In the genomic region with DNA sequence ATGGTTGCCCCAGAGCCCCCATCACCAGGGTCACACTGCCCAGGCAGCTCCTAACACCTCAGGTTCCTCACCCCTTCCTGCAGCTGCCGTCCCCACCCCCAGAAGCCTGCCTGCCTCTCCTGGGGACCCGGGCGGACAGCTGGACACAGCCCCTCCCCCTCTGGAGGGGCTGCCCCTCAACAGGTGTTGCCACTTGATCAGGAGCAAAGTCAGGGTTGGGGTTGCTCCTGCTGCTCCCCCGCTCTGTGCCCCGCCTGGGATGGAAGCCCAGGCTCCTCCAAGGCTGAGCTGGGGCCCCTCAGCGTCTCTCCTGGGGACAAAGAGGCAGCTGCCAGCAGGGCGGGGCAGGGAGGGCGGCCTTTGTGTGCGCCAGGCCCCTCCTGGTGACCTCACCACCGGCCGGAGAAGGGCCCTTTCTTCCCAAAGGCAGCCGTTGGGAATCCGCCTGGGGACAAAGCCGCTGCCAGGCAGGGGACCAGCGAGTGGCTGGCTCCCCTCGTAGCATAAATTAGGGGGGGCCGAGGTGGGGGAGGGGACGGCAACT, we compare ENCODE assay signal across 9 cellular contexts. TPM values are rescaled to one million over a fixed set of nuclear protein-coding genes. Genes with fewer than 3 reads are reported as not detected.
A peak's percentile ranks its signal among the peaks of the same experiment; 100 is the strongest.
DNase-seq lines count a peak whose midpoint lies in the region; ATAC-seq and TF ChIP-seq lines count a peak whose summit lies in the region.
"Had no signal": no experiment of that assay in that cellular context is flagged by ENCODE, and none has a peak within 500 bp of the region (broad histone marks: within the 10 kb centered on the region; RNA-seq: fewer than 3 reads in every experiment).

No MANE protein-coding gene starts in this region.

- CTCF ChIA-PET in activated CD8-positive, alpha-beta memory T cell treated with anti-CD3 and anti-CD28 coated beads, Interleukin-2, amount 10 ng/mL, durations not matched to agents 7 days and 5 days (lab: Charles Lee) = interaction anchor here (7.9 kb wide), 1 partner anchor 24 kb away, joined by 79 read pairs; no protein-coding TSS in a partner anchor

- no peaks in the 10 kb centered on the region for H3K36me3 ChIP-seq in upper lobe of left lung

- peaks cover 6% of the 10 kb centered on the region for H3K4me1 Mint-ChIP-seq in stimulated activated naive CD8-positive, alpha-beta T cell treated with anti-CD3 and anti-CD28 coated beads, Interleukin-15, amount 100 ng/mL, for 72 hours
- no peaks in the 10 kb centered on the region for H3K4me1 Mint-ChIP-seq in activated CD8-positive, alpha-beta memory T cell treated with anti-CD3 and anti-CD28 coated beads, Interleukin-2, amount 10 ng/mL, durations not matched to agents 7 days and 5 days
- H3K4me1 Mint-ChIP-seq in T-helper 17 cell = peaks cover 5% of the 10 kb centered on the region

- no peak for TF ChIP-seq CTCF in upper lobe of left lung (IDR thresholded peaks at IDR 0.05)

- TF ChIP-seq POLR2A in upper lobe of left lung (IDR thresholded peaks at IDR 0.05) = no peak

- H3K4me1 ChIP-seq in upper lobe of left lung = peaks cover 49 to 71% (median 54%) of the 10 kb centered on the region in 4 donors

- no peaks in the 10 kb centered on the region for H3K27me3 ChIP-seq in upper lobe of left lung

- H3K27me3 Mint-ChIP-seq in stimulated activated naive CD8-positive, alpha-beta T cell treated with anti-CD3 and anti-CD28 coated beads, Interleukin-15, amount 100 ng/mL, for 72 hours = peaks cover 17% of the 10 kb centered on the region
- peaks cover 2% of the 10 kb centered on the region for H3K27me3 Mint-ChIP-seq in activated CD8-positive, alpha-beta memory T cell treated with anti-CD3 and anti-CD28 coated beads, Interleukin-2, amount 10 ng/mL, durations not matched to agents 7 days and 5 days
- no peaks in the 10 kb centered on the region for H3K27me3 Mint-ChIP-seq in T-helper 17 cell

- H3K27ac Mint-ChIP-seq in stimulated activated naive CD8-positive, alpha-beta T cell treated with anti-CD3 and anti-CD28 coated beads, Interleukin-15, amount 100 ng/mL, for 72 hours = no peak overlapping the region
- no peak overlapping the region for H3K27ac Mint-ChIP-seq in activated CD8-positive, alpha-beta memory T cell treated with anti-CD3 and anti-CD28 coated beads, Interleukin-2, amount 10 ng/mL, durations not matched to agents 7 days and 5 days
- H3K27ac Mint-ChIP-seq in T-helper 17 cell = no peak overlapping the region

- no peaks in the 10 kb centered on the region for H3K9me3 Mint-ChIP-seq in stimulated activated naive CD8-positive, alpha-beta T cell treated with anti-CD3 and anti-CD28 coated beads, Interleukin-15, amount 100 ng/mL, for 72 hours
- no peaks in the 10 kb centered on the region for H3K9me3 Mint-ChIP-seq in activated CD8-positive, alpha-beta memory T cell treated with anti-CD3 and anti-CD28 coated beads, Interleukin-2, amount 10 ng/mL, durations not matched to agents 7 days and 5 days (ENCODE audit: low read depth)

- DNase-seq in NCI-H748 (lab: John Stamatoyannopoulos, UW; ENCODE audit: unreplicated experiment) = peak; percentile 87
- no peak for DNase-seq in NCI-H748 treated with DMSO at 0.1 percent for 48 hours (lab: John Stamatoyannopoulos, UW)
- peak in 59 of 61 donors; percentile 37 to 96 (median 90) for DNase-seq in caudate nucleus (lab: John Stamatoyannopoulos, UW)
- DNase-seq in medulla oblongata (ENCODE audit: extremely low spot score) = peak; percentile 95
- DNase-seq in upper lobe of left lung = peak; percentile 75 to 86
- no peak for DNase-seq in stimulated activated naive CD8-positive, alpha-beta T cell treated with anti-CD3 and anti-CD28 coated beads, Interleukin-15, amount 100 ng/mL, for 72 hours
- DNase-seq in activated CD8-positive, alpha-beta memory T cell treated with anti-CD3 and anti-CD28 coated beads, Interleukin-2, amount 10 ng/mL, durations not matched to agents 7 days and 5 days = no peak
- no peak for DNase-seq in T-helper 17 cell
- DNase-seq: erythroblast had no signal

- H3K27ac ChIP-seq in caudate nucleus (ENCODE audit: low read depth, low read length) (peak overlapping the region; percentile 97), upper lobe of left lung (peak overlapping the region; percentile 84 to 91 (median 88))

- TF ChIP-seq EP300 in upper lobe of left lung (IDR thresholded peaks at IDR 0.05) = no peak

- 11 to 30% methylated on average over 5 to 18 of the region's 18 CpGs for WGBS in upper lobe of left lung, 2 donors

- H3K36me3 Mint-ChIP-seq in activated CD8-positive, alpha-beta memory T cell treated with anti-CD3 and anti-CD28 coated beads, Interleukin-2, amount 10 ng/mL, durations not matched to agents 7 days and 5 days = no peaks in the 10 kb centered on the region
- H3K36me3 Mint-ChIP-seq in T-helper 17 cell (ENCODE audit: low read depth) = no peaks in the 10 kb centered on the region

- H3K4me3 ChIP-seq in upper lobe of left lung = no peak overlapping the region

- ATAC-seq in upper lobe of left lung (ENCODE audit: low FRiP score in 2 of 2) = peak; percentile 13 to 25
- no peak for ATAC-seq in stimulated activated naive CD8-positive, alpha-beta T cell treated with anti-CD3 and anti-CD28 coated beads, Interleukin-15, amount 100 ng/mL, for 72 hours
- ATAC-seq in activated CD8-positive, alpha-beta memory T cell treated with anti-CD3 and anti-CD28 coated beads, Interleukin-2, amount 10 ng/mL, durations not matched to agents 7 days and 5 days = no peak
- no peak for ATAC-seq in T-helper 17 cell

- H3K9me3 ChIP-seq in upper lobe of left lung (no peaks in the 10 kb centered on the region), T-helper 17 cell (ENCODE audit: control insufficient read depth, low read length, poor library complexity, severe bottlenecking) (no peaks in the 10 kb centered on the region)

- no peak overlapping the region for H3K4me3 Mint-ChIP-seq in stimulated activated naive CD8-positive, alpha-beta T cell treated with anti-CD3 and anti-CD28 coated beads, Interleukin-15, amount 100 ng/mL, for 72 hours
- no peak overlapping the region for H3K4me3 Mint-ChIP-seq in activated CD8-positive, alpha-beta memory T cell treated with anti-CD3 and anti-CD28 coated beads, Interleukin-2, amount 10 ng/mL, durations not matched to agents 7 days and 5 days
- no peak overlapping the region for H3K4me3 Mint-ChIP-seq in T-helper 17 cell

RNA-seq across cellular contexts. Expression of gene TRMT61A, which starts 13.6 kb away (rescaled TPM):
- total RNA-seq in upper lobe of left lung = 10 to 100 TPM in 5 of 6 donors, 1 to 10 TPM in 1; 6.7 to 25.1 (median 15.0) TPM
- 1 to 10 TPM; 7.3 to 9.6 TPM for total RNA-seq in activated CD8-positive, alpha-beta memory T cell treated with anti-CD3 and anti-CD28 coated beads, Interleukin-2, amount 10 ng/mL, durations not matched to agents 7 days and 5 days
- total RNA-seq in T-helper 17 cell = 1 to 10 TPM; 8.2 to 8.3 TPM

RNA-seq across cellular contexts. Expression of gene BAG5, which starts 19.8 kb away (rescaled TPM):
- 10 to 100 TPM; 12.6 to 36.9 (median 27.1) TPM for total RNA-seq in upper lobe of left lung
- 10 to 100 TPM; 29.9 to 32.3 TPM for total RNA-seq in activated CD8-positive, alpha-beta memory T cell treated with anti-CD3 and anti-CD28 coated beads, Interleukin-2, amount 10 ng/mL, durations not matched to agents 7 days and 5 days
- 10 to 100 TPM; 28.5 to 32.9 TPM for total RNA-seq in T-helper 17 cell

RNA-seq across cellular contexts. Expression of gene CKB, which starts 20.0 kb away (rescaled TPM):
- total RNA-seq in upper lobe of left lung = 100 to 1,000 TPM; 168 to 303 (median 231) TPM
- total RNA-seq in activated CD8-positive, alpha-beta memory T cell treated with anti-CD3 and anti-CD28 coated beads, Interleukin-2, amount 10 ng/mL, durations not matched to agents 7 days and 5 days = 1 to 10 TPM; 1.2 to 6.1 TPM
- total RNA-seq in T-helper 17 cell = 1 to 10 TPM; 7.0 to 8.0 TPM

RNA-seq across cellular contexts. Expression of gene COA8, which starts 20.1 kb away (rescaled TPM):
- 10 to 100 TPM; 12.6 to 38.3 (median 28.6) TPM for total RNA-seq in upper lobe of left lung
- total RNA-seq in activated CD8-positive, alpha-beta memory T cell treated with anti-CD3 and anti-CD28 coated beads, Interleukin-2, amount 10 ng/mL, durations not matched to agents 7 days and 5 days = 10 to 100 TPM; 29.1 to 33.5 TPM
- total RNA-seq in T-helper 17 cell = 10 to 100 TPM; 18.3 to 19.4 TPM

Comparison
In these comparisons a context has a peak if more than half of its experiments do, and no peak if none do; other contexts are left out.
1. DNase-seq: peak in NCI-H748 (single experiment), caudate nucleus (59 of 61), medulla oblongata (single experiment) and upper lobe of left lung (2 of 2); none in NCI-H748 treated with DMSO at 0.1 percent for 48 hours (single experiment), stimulated activated naive CD8-positive, alpha-beta T cell treated with anti-CD3 and anti-CD28 coated beads, Interleukin-15, amount 100 ng/mL, for 72 hours (0 of 2), activated CD8-positive, alpha-beta memory T cell treated with anti-CD3 and anti-CD28 coated beads, Interleukin-2, amount 10 ng/mL, durations not matched to agents 7 days and 5 days (single experiment) and T-helper 17 cell (0 of 3).
2. ATAC-seq: peak in upper lobe of left lung (2 of 2); none in stimulated activated naive CD8-positive, alpha-beta T cell treated with anti-CD3 and anti-CD28 coated beads, Interleukin-15, amount 100 ng/mL, for 72 hours (single experiment), activated CD8-positive, alpha-beta memory T cell treated with anti-CD3 and anti-CD28 coated beads, Interleukin-2, amount 10 ng/mL, durations not matched to agents 7 days and 5 days (single experiment) and T-helper 17 cell (single experiment).
3. RNA of gene CKB, which starts 20.0 kb away (total RNA-seq): 168 to 303 TPM in upper lobe of left lung; 7.0 to 8.0 TPM in T-helper 17 cell and 1.2 to 6.1 TPM in activated CD8-positive, alpha-beta memory T cell treated with anti-CD3 and anti-CD28 coated beads, Interleukin-2, amount 10 ng/mL, durations not matched to agents 7 days and 5 days; every median in the first group is over 10 times any median in the second.